In the genomic region with DNA sequence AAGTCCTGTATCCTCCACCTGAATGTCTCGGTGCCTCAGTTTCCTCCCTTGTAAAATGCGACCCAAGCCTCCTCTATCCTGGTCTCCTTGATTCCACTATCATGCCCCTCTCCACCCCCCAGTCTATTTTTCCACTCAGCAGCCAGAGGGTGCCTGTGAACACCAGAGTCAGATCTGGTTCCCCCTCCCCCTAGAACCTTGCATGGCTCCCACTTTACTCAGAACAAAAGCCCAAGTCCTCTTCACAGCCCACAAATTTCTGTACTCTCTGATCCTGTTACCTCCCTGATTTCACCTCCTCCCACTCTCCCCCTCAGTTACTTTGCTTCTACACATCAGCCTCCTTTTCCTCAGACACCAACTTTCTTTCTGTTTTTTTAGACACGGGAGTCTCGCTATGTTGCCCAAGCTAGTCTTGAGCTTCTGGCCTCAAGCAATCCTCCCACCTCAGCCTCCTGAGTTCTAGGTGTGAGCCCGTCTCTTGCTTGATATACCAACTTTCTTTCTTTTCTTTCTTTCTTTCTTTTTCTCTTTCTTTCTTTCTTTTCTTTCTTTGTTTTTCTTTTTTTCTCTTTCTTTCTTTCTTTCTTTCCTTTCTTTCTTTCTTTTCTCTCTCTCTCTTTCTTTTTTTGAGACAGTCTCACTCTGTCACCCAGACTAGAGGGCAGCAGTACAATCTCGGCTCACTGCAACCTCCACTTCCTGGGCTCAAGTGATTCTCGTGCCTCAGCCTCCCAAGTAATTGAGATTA, we compare ENCODE assay signal across 25 cellular contexts. TPM values are rescaled to one million over a fixed set of nuclear protein-coding genes. Genes with fewer than 3 reads are reported as not detected.
DNase-seq lines count a peak whose midpoint lies in the region; ATAC-seq, FAIRE-seq and TF ChIP-seq lines count a peak whose summit lies in the region.
"Had no signal": no experiment of that assay in that cellular context is flagged by ENCODE, and none has a peak within 500 bp of the region (broad histone marks: within the 10 kb centered on the region; RNA-seq: fewer than 3 reads in every experiment).

No MANE protein-coding gene starts in this region.

- H3K4me2 ChIP-seq in A549, result no peak overlapping the region
- H3K4me2 ChIP-seq: KMS-11 had no signal

- H3K4me1 Mint-ChIP-seq in effector memory CD8-positive, alpha-beta T cell (ENCODE audit: low read depth in 2 of 2), result peaks cover under 1 to 3% of the 10 kb centered on the region in 2 donors
- peaks cover under 1% of the 10 kb centered on the region for H3K4me1 Mint-ChIP-seq in neural crest cell

- DNase-seq in A549 (ENCODE audit: low read depth in 1 of 2, low spot score in 1 of 2) (no peak), neural crest cell (ENCODE audit: low read depth, low spot score) (no peak), foreskin fibroblast (no peak), DMS79 treated with DMSO at 0.1 percent for 48 hours (lab: John Stamatoyannopoulos, UW) (no peak), GM10266 (ENCODE audit: extremely low spot score) (no peak)
- no peak for DNase-seq in effector memory CD8-positive, alpha-beta T cell
- DNase-seq in effector CD4-positive, alpha-beta T cell, result no peak
- DNase-seq: activated CD8-positive, alpha-beta T cell treated with anti-CD3 and anti-CD28 coated beads, Interleukin-2, amount 10 ng/mL, durations not matched to agents 7 days and 5 days; activated effector memory CD4-positive, alpha-beta T cell treated with Interleukin-2 at 50 U/mL for 16 hours; DMS153; foreskin melanocyte; H9; immature natural killer cell; naive B cell; NCI-H1417; NCI-H748 treated with DMSO at 0.1 percent for 48 hours; psoas muscle; small intestine had no signal

- H3K9me3 ChIP-seq in A549, result no peaks in the 10 kb centered on the region
- H3K9me3 ChIP-seq: body of pancreas, psoas muscle had no signal

- FAIRE-seq in A549 (lab: Jason Lieb, UNC), result no peak
- FAIRE-seq: small intestine had no signal

- peaks cover 19% of the 10 kb centered on the region; the same call in 2 of the 3 replicates for H3K4me1 ChIP-seq in A549
- H3K4me1 ChIP-seq: psoas muscle had no signal

- no peaks in the 10 kb centered on the region for H3K9me3 Mint-ChIP-seq in effector memory CD8-positive, alpha-beta T cell
- no peaks in the 10 kb centered on the region for H3K9me3 Mint-ChIP-seq in neural crest cell
- H3K9me3 Mint-ChIP-seq: H9, immature natural killer cell, naive B cell, type B pancreatic cell had no signal

- H3K27me3 Mint-ChIP-seq in effector memory CD8-positive, alpha-beta T cell, result peaks cover 0 to under 1% of the 10 kb centered on the region in 2 donors
- H3K27me3 Mint-ChIP-seq in neural crest cell (ENCODE audit: low read depth), result peaks cover 33% of the 10 kb centered on the region
- H3K27me3 Mint-ChIP-seq: naive B cell had no signal

- no peak for TF ChIP-seq POLR2A in A549 (IDR thresholded peaks at IDR 0.05; ENCODE audit: low read length)

- no peak for TF ChIP-seq EP300 in A549 (IDR thresholded peaks at IDR 0.05)

- no peaks in the 10 kb centered on the region for H3K36me3 Mint-ChIP-seq in effector memory CD8-positive, alpha-beta T cell (ENCODE audit: insufficient read depth)
- H3K36me3 Mint-ChIP-seq in neural crest cell (ENCODE audit: low read depth), result no peaks in the 10 kb centered on the region
- H3K36me3 Mint-ChIP-seq: immature natural killer cell, naive B cell, type B pancreatic cell had no signal

- TF ChIP-seq CTCF in A549 (IDR thresholded peaks at IDR 0.05) (no peak), neural crest cell (conservative IDR thresholded peaks at IDR 0.05) (no peak), foreskin fibroblast (IDR thresholded peaks at IDR 0.05; ENCODE audit: low read depth, low read length) (no peak), GM10266 (IDR thresholded peaks at IDR 0.05; ENCODE audit: control insufficient read depth, insufficient read depth, low read depth, missing control alignments) (no peak)

- H3K4me3 ChIP-seq in A549 (no peak overlapping the region), foreskin fibroblast (ENCODE audit: low read depth in 1 of 2, low read length in 2 of 2) (no peak overlapping the region)
- H3K4me3 ChIP-seq: body of pancreas, psoas muscle had no signal

- TF ChIP-seq RAD21 in A549 (conservative IDR thresholded peaks at IDR 0.05 in 1 of 2, IDR thresholded peaks at IDR 0.05 in 1 of 2), result no peak

- peak overlapping the region; percentile 5 to 80 for H3K27ac Mint-ChIP-seq in effector memory CD8-positive, alpha-beta T cell
- H3K27ac Mint-ChIP-seq in neural crest cell (ENCODE audit: unreplicated experiment), result peak overlapping the region; percentile 66
- H3K27ac Mint-ChIP-seq: activated CD8-positive, alpha-beta T cell treated with anti-CD3 and anti-CD28 coated beads, Interleukin-2, amount 10 ng/mL, durations not matched to agents 7 days and 5 days; H9; immature natural killer cell; type B pancreatic cell had no signal

- H3K27ac ChIP-seq in A549, result no peak overlapping the region; a peak in 1 of 6 replicates
- H3K27ac ChIP-seq: KMS-11, psoas muscle had no signal

- ATAC-seq in A549 (no peak), SK-N-SH treated with all-trans-retinoic acid at 6 μM for 48 hours (no peak)
- no peak for ATAC-seq in effector memory CD8-positive, alpha-beta T cell (replicated peaks)
- ATAC-seq: activated CD8-positive, alpha-beta T cell treated with anti-CD3 and anti-CD28 coated beads, Interleukin-2, amount 10 ng/mL, durations not matched to agents 7 days and 5 days; body of pancreas; psoas muscle had no signal

- 92% methylated on average over 7 of the region's 7 CpGs for WGBS in A549 (ENCODE audit: missing lambda C conversion rate)

- no peak overlapping the region for H3K4me3 Mint-ChIP-seq in effector memory CD8-positive, alpha-beta T cell
- no peak overlapping the region for H3K4me3 Mint-ChIP-seq in neural crest cell
- H3K4me3 Mint-ChIP-seq: activated CD8-positive, alpha-beta T cell treated with anti-CD3 and anti-CD28 coated beads, Interleukin-2, amount 10 ng/mL, durations not matched to agents 7 days and 5 days; H9; immature natural killer cell; type B pancreatic cell had no signal

- POLR2A ChIA-PET in A549 (lab: Yijun Ruan, JAX), result no interaction called here

- CTCF ChIA-PET in A549 (lab: Yijun Ruan, JAX), result interaction anchor here (1.4 to 6.9 kb wide), 2 partner anchors 6 to 123 kb away, joined by 9 to 114 read pairs; no protein-coding TSS in a partner anchor

TF ChIP-seq in A549, 52 proteins besides CTCF, POLR2A, EP300 and RAD21 (continues in another document):
- TF ChIP-seq ZSCAN20 (CRISPR knock-in tag; IDR thresholded peaks at IDR 0.05), result no peak
- no peak for TF ChIP-seq TP53 (CRISPR knock-in tag; IDR thresholded peaks at IDR 0.05)
- peak; percentile 62 for TF ChIP-seq ZFP36 (IDR thresholded peaks at IDR 0.05; ENCODE audit: borderline replicate concordance, partially characterized antibody)
- TF ChIP-seq CBX8 (IDR thresholded peaks at IDR 0.05), result no peak

TF ChIP-seq in SK-N-SH treated with all-trans-retinoic acid at 6 μM for 48 hours, 23 proteins besides CTCF, POLR2A, EP300 and RAD21:
- TF ChIP-seq PPARA (CRISPR knock-in tag; IDR thresholded peaks at IDR 0.05; ENCODE audit: borderline replicate concordance), result no peak
- TF ChIP-seq OSR1 (CRISPR knock-in tag; IDR thresholded peaks at IDR 0.05), result no peak
- TF ChIP-seq ZNF70 (CRISPR knock-in tag; IDR thresholded peaks at IDR 0.05), result peak; percentile 70

RNA-seq across cellular contexts. Expression of a gene that starts 0.9 kb away (rescaled TPM):
- polyA plus RNA-seq in A549 (2011; rRNA removed), result 0.12 and 0.16 TPM in 2 replicates
- polyA plus RNA-seq in A549 (2012; cell fraction: cytosol; rRNA removed), result 0.16 and 0.19 TPM in 2 replicates
- 0.35 and 0.54 TPM in 2 replicates for polyA plus RNA-seq in A549 (2012; cell fraction: nucleus; rRNA removed)
- 0.12 to 0.21 TPM (median 0.14 TPM) in 3 replicates for polyA plus RNA-seq in A549 (2017; fragmentation: RNase III; extraction: RNeasy Plus Mini Kit Qiagen cat#74134 plus additional on column Dnase treatment)
- 0.08 TPM in 1 of 2 replicates, not detected in the other for polyA minus RNA-seq in A549 (2011; rRNA and poly(A)+ RNA removed)
- not detected in 2 replicates for total RNA-seq in neural crest cell
- total RNA-seq: body of pancreas; mesenteric fat pad; T-helper 2 cell treated with Interferon-gamma antibody and Interleukin-4, amounts not matched to agents 100 ng/mL and 5 ng/mL, for 36 hours had no signal
- polyA plus RNA-seq: BJ, immature natural killer cell, psoas muscle had no signal

RNA-seq across cellular contexts. Expression of a gene that starts 13.2 kb away (rescaled TPM):
- 18.3 and 26.4 TPM in 2 replicates for polyA plus RNA-seq in A549 (2011; rRNA removed)
- polyA plus RNA-seq in A549 (2012; cell fraction: cytosol; rRNA removed), result 74.9 and 82.7 TPM in 2 replicates
- polyA plus RNA-seq in A549 (2012; cell fraction: nucleus; rRNA removed), result 37.7 and 45.3 TPM in 2 replicates
- polyA plus RNA-seq in A549 (2017; fragmentation: RNase III; extraction: RNeasy Plus Mini Kit Qiagen cat#74134 plus additional on column Dnase treatment), result 30.7 to 31.9 TPM (median 31.1 TPM) in 3 replicates
- polyA minus RNA-seq in A549 (2011; rRNA and poly(A)+ RNA removed), result 3.5 and 3.8 TPM in 2 replicates
- 26.0 and 26.4 TPM in 2 replicates for total RNA-seq in neural crest cell

RNA-seq across cellular contexts. Expression of a gene that starts 24.6 kb away (rescaled TPM):
- polyA plus RNA-seq in A549 (2011; rRNA removed), result 46.4 and 56.2 TPM in 2 replicates
- polyA plus RNA-seq in A549 (2012; cell fraction: cytosol; rRNA removed), result 105 and 107 TPM in 2 replicates
- 125 and 132 TPM in 2 replicates for polyA plus RNA-seq in A549 (2012; cell fraction: nucleus; rRNA removed)
- polyA plus RNA-seq in A549 (2017; fragmentation: RNase III; extraction: RNeasy Plus Mini Kit Qiagen cat#74134 plus additional on column Dnase treatment), result 68.6 to 71.6 TPM (median 71.1 TPM) in 3 replicates
- polyA minus RNA-seq in A549 (2011; rRNA and poly(A)+ RNA removed), result 39.3 and 68.6 TPM in 2 replicates
- total RNA-seq in neural crest cell, result 77.3 and 82.8 TPM in 2 replicates

RNA-seq across cellular contexts. Expression of a gene that starts 25.0 kb away (rescaled TPM):
- 0.52 and 1.0 TPM in 2 replicates for polyA plus RNA-seq in A549 (2011; rRNA removed)
- 1.1 and 1.5 TPM in 2 replicates for polyA plus RNA-seq in A549 (2012; cell fraction: cytosol; rRNA removed)
- 1.5 and 2.0 TPM in 2 replicates for polyA plus RNA-seq in A549 (2012; cell fraction: nucleus; rRNA removed)
- polyA plus RNA-seq in A549 (2017; fragmentation: RNase III; extraction: RNeasy Plus Mini Kit Qiagen cat#74134 plus additional on column Dnase treatment), result 3.0 to 4.5 TPM (median 3.0 TPM) in 3 replicates
- 1.1 and 2.5 TPM in 2 replicates for polyA minus RNA-seq in A549 (2011; rRNA and poly(A)+ RNA removed)
- 0.23 and 0.68 TPM in 2 replicates for total RNA-seq in neural crest cell

RNA-seq across cellular contexts. Expression of a gene that starts 31.8 kb away (rescaled TPM):
- polyA plus RNA-seq in A549 (2011; rRNA removed), result 356 and 419 TPM in 2 replicates
- polyA plus RNA-seq in A549 (2012; cell fraction: cytosol; rRNA removed), result 378 and 414 TPM in 2 replicates
- 343 and 404 TPM in 2 replicates for polyA plus RNA-seq in A549 (2012; cell fraction: nucleus; rRNA removed)
- polyA plus RNA-seq in A549 (2017; fragmentation: RNase III; extraction: RNeasy Plus Mini Kit Qiagen cat#74134 plus additional on column Dnase treatment), result 484 to 507 TPM (median 494 TPM) in 3 replicates
- polyA minus RNA-seq in A549 (2011; rRNA and poly(A)+ RNA removed), result 427 and 530 TPM in 2 replicates
- total RNA-seq in neural crest cell, result 670 and 679 TPM in 2 replicates
